In the genomic region with DNA sequence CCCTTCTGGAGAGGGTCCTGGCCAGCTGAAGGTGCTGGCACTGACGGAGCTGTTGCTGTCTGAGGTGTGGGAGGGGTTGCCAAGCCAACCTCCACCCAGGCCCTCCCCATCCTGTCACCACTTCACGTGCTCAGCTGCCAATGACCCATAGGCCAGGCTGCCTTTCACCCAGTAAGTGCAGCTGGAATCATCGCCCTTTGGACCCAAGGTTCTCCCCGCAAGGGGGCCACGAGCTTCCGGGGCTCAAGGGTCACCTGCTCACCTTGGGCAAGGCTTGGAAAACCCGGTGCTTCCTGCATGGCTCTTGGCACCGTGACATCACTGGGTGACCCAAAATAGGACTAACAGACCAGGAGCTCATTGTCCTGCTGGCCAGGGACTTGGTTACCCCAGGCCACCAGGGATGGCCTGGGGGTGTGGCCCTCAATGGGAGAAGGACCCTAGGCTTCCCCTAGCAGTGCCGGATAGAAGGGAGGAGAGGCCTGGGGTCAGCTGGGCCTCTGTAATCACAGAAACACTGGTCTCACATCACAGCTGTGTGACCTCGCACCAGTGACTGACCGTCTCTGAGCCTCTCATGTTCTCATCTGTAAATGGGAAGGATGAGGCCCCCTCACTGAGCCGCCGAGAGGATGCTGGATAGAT, we compare ENCODE assay signal across 1 cellular context.
TF ChIP-seq lines count a peak whose summit lies in the region.

No MANE protein-coding gene starts in this region.

TF ChIP-seq in HepG2, 621 proteins besides CTCF, POLR2A, EP300 and RAD21 (continued from another document and continues in another):
- TF ChIP-seq, protein P1, sequence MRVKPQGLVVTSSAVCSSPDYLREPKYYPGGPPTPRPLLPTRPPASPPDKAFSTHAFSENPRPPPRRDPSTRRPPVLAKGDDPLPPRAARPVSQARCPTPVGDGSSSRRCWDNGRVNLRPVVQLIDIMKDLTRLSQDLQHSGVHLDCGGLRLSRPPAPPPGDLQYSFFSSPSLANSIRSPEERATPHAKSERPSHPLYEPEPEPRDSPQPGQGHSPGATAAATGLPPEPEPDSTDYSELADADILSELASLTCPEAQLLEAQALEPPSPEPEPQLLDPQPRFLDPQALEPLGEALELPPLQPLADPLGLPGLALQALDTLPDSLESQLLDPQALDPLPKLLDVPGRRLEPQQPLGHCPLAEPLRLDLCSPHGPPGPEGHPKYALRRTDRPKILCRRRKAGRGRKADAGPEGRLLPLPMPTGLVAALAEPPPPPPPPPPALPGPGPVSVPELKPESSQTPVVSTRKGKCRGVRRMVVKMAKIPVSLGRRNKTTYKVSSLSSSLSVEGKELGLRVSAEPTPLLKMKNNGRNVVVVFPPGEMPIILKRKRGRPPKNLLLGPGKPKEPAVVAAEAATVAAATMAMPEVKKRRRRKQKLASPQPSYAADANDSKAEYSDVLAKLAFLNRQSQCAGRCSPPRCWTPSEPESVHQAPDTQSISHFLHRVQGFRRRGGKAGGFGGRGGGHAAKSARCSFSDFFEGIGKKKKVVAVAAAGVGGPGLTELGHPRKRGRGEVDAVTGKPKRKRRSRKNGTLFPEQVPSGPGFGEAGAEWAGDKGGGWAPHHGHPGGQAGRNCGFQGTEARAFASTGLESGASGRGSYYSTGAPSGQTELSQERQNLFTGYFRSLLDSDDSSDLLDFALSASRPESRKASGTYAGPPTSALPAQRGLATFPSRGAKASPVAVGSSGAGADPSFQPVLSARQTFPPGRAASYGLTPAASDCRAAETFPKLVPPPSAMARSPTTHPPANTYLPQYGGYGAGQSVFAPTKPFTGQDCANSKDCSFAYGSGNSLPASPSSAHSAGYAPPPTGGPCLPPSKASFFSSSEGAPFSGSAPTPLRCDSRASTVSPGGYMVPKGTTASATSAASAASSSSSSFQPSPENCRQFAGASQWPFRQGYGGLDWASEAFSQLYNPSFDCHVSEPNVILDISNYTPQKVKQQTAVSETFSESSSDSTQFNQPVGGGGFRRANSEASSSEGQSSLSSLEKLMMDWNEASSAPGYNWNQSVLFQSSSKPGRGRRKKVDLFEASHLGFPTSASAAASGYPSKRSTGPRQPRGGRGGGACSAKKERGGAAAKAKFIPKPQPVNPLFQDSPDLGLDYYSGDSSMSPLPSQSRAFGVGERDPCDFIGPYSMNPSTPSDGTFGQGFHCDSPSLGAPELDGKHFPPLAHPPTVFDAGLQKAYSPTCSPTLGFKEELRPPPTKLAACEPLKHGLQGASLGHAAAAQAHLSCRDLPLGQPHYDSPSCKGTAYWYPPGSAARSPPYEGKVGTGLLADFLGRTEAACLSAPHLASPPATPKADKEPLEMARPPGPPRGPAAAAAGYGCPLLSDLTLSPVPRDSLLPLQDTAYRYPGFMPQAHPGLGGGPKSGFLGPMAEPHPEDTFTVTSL (CRISPR knock-in tag; IDR thresholded peaks at IDR 0.05; ENCODE audit: borderline replicate concordance) = peak; percentile 89
- TF ChIP-seq YY1 (IDR thresholded peaks at IDR 0.05; ENCODE audit: insufficient read depth, insufficient replicate concordance, low read depth, low read length) (no peak), GABPA (IDR thresholded peaks at IDR 0.05; ENCODE audit: low read depth, low read length) (no peak), GABPA (CRISPR knock-in tag; IDR thresholded peaks at IDR 0.05; ENCODE audit: low read depth) (peak; percentile 87), PHF20 (CRISPR knock-in tag; IDR thresholded peaks at IDR 0.05) (peak; percentile 32; the same call in 1 of the 2 replicates), TBX3 (IDR thresholded peaks at IDR 0.05; ENCODE audit: borderline replicate concordance) (peak; percentile 92), ZNF30 (CRISPR knock-in tag; IDR thresholded peaks at IDR 0.05) (no peak), SP2 (CRISPR knock-in tag; IDR thresholded peaks at IDR 0.05) (0 out of 2 replicates have a peak, but pooled peaks have one; percentile 45), BRCA1 (CRISPR knock-in tag; IDR thresholded peaks at IDR 0.05) (0 out of 2 replicates have a peak, but pooled peaks have one; percentile 63), SRF (IDR thresholded peaks at IDR 0.05; ENCODE audit: low read depth, low read length) (no peak), HOXA9 (CRISPR knock-in tag; IDR thresholded peaks at IDR 0.05; ENCODE audit: borderline replicate concordance) (no peak), AGO2 (optimal IDR thresholded peaks at IDR 0.05; ENCODE audit: low read depth, low read length) (no peak), MTA3 (CRISPR knock-in tag; IDR thresholded peaks at IDR 0.05) (no peak), ZSCAN12 (CRISPR knock-in tag; IDR thresholded peaks at IDR 0.05) (no peak), FOXA3 (CRISPR knock-in tag; IDR thresholded peaks at IDR 0.05) (peak; percentile 90), HES4 (CRISPR knock-in tag; IDR thresholded peaks at IDR 0.05; ENCODE audit: borderline replicate concordance) (no peak), ZNF225 (CRISPR knock-in tag; IDR thresholded peaks at IDR 0.05) (no peak), ZNF431 (CRISPR knock-in tag; IDR thresholded peaks at IDR 0.05; ENCODE audit: borderline replicate concordance, low read depth) (peak; percentile 89; the same call in 1 of the 2 replicates), ZNF136 (CRISPR knock-in tag; IDR thresholded peaks at IDR 0.05; ENCODE audit: low read depth) (no peak), ZNF670 (CRISPR knock-in tag; IDR thresholded peaks at IDR 0.05; ENCODE audit: borderline replicate concordance) (peak; percentile 85; the same call in 1 of the 2 replicates), ZNF34 (CRISPR knock-in tag; IDR thresholded peaks at IDR 0.05; ENCODE audit: borderline replicate concordance) (peak; percentile 80; the same call in 1 of the 2 replicates), SP5 (CRISPR knock-in tag; IDR thresholded peaks at IDR 0.05; ENCODE audit: borderline replicate concordance, low read depth) (peak; percentile 95), ZNF296 (CRISPR knock-in tag; conservative IDR thresholded peaks at IDR 0.05) (no peak; the same call in 1 of the 2 replicates), ZSCAN30 (CRISPR knock-in tag; IDR thresholded peaks at IDR 0.05) (no peak), PCBP2 (optimal IDR thresholded peaks at IDR 0.05; ENCODE audit: low read depth, low read length, poor library complexity, severe bottlenecking) (no peak), XBP1 (CRISPR knock-in tag; IDR thresholded peaks at IDR 0.05) (peak; percentile 47; the same call in 1 of the 2 replicates), ZNF605 (CRISPR knock-in tag; IDR thresholded peaks at IDR 0.05) (peak; percentile 96), FOSL2 (CRISPR knock-in tag; IDR thresholded peaks at IDR 0.05) (peak; percentile 91), DR1 (CRISPR knock-in tag; IDR thresholded peaks at IDR 0.05) (no peak; the same call in 1 of the 2 replicates), RAD51 (IDR thresholded peaks at IDR 0.05; ENCODE audit: borderline replicate concordance) (no peak; the same call in 1 of the 2 replicates), ISX (CRISPR knock-in tag; conservative IDR thresholded peaks at IDR 0.05) (no peak), ZNF432 (CRISPR knock-in tag; IDR thresholded peaks at IDR 0.05; ENCODE audit: borderline replicate concordance) (no peak), NFIB (CRISPR knock-in tag; IDR thresholded peaks at IDR 0.05; ENCODE audit: borderline replicate concordance) (no peak), ZNF841 (CRISPR knock-in tag; IDR thresholded peaks at IDR 0.05; ENCODE audit: borderline replicate concordance) (no peak), SETDB1 (CRISPR knock-in tag; IDR thresholded peaks at IDR 0.05; ENCODE audit: borderline replicate concordance) (no peak), ISL2 (CRISPR knock-in tag; IDR thresholded peaks at IDR 0.05) (peak; percentile 87), HDAC6 (IDR thresholded peaks at IDR 0.05; ENCODE audit: low read depth, low read length) (no peak), ZNF543 (CRISPR knock-in tag; IDR thresholded peaks at IDR 0.05) (peak; percentile 85; the same call in 1 of the 2 replicates)
- TF ChIP-seq, protein P2, sequence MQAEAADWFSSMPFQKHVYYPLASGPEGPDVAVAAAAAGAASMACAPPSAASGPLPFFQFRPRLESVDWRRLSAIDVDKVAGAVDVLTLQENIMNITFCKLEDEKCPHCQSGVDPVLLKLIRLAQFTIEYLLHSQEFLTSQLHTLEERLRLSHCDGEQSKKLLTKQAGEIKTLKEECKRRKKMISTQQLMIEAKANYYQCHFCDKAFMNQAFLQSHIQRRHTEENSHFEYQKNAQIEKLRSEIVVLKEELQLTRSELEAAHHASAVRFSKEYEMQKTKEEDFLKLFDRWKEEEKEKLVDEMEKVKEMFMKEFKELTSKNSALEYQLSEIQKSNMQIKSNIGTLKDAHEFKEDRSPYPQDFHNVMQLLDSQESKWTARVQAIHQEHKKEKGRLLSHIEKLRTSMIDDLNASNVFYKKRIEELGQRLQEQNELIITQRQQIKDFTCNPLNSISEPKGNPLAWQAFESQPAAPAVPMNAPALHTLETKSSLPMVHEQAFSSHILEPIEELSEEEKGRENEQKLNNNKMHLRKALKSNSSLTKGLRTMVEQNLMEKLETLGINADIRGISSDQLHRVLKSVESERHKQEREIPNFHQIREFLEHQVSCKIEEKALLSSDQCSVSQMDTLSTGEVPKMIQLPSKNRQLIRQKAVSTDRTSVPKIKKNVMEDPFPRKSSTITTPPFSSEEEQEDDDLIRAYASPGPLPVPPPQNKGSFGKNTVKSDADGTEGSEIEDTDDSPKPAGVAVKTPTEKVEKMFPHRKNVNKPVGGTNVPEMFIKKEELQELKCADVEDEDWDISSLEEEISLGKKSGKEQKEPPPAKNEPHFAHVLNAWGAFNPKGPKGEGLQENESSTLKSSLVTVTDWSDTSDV (CRISPR knock-in tag; IDR thresholded peaks at IDR 0.05) = no peak
- TF ChIP-seq, protein P3, sequence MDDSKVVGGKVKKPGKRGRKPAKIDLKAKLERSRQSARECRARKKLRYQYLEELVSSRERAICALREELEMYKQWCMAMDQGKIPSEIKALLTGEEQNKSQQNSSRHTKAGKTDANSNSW (CRISPR knock-in tag; IDR thresholded peaks at IDR 0.05; ENCODE audit: borderline replicate concordance) = no peak
- TF ChIP-seq, protein P4, sequence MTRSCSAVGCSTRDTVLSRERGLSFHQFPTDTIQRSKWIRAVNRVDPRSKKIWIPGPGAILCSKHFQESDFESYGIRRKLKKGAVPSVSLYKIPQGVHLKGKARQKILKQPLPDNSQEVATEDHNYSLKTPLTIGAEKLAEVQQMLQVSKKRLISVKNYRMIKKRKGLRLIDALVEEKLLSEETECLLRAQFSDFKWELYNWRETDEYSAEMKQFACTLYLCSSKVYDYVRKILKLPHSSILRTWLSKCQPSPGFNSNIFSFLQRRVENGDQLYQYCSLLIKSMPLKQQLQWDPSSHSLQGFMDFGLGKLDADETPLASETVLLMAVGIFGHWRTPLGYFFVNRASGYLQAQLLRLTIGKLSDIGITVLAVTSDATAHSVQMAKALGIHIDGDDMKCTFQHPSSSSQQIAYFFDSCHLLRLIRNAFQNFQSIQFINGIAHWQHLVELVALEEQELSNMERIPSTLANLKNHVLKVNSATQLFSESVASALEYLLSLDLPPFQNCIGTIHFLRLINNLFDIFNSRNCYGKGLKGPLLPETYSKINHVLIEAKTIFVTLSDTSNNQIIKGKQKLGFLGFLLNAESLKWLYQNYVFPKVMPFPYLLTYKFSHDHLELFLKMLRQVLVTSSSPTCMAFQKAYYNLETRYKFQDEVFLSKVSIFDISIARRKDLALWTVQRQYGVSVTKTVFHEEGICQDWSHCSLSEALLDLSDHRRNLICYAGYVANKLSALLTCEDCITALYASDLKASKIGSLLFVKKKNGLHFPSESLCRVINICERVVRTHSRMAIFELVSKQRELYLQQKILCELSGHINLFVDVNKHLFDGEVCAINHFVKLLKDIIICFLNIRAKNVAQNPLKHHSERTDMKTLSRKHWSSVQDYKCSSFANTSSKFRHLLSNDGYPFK (CRISPR knock-in tag; IDR thresholded peaks at IDR 0.05; ENCODE audit: borderline replicate concordance) = peak; percentile 3; the same call in 1 of the 2 replicates
- TF ChIP-seq, protein P5, sequence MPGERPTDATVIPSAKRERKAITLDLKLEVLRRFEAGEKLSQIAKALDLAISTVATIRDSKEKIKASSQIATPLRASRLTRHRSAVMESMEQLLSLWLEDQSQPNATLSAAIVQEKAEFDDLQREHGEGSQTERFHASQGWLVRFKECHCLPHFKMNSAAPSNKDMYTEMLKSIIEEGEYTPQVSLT (CRISPR knock-in tag; IDR thresholded peaks at IDR 0.05; ENCODE audit: borderline replicate concordance, low read depth) = no peak; the same call in 1 of the 2 replicates
- TF ChIP-seq, protein P6, sequence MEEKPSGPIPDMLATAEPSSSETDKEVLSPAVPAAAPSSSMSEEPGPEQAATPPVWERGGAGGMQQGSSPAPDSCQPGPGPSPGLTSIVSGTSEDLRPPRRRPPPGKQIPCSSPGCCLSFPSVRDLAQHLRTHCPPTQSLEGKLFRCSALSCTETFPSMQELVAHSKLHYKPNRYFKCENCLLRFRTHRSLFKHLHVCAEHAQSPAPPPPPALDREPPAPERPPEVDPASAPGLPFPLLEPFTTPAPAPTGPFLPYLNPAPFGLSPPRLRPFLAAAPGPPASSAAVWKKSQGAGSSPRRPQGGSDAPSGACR (CRISPR knock-in tag; IDR thresholded peaks at IDR 0.05) = peak; percentile 98
- TF ChIP-seq, protein P7, sequence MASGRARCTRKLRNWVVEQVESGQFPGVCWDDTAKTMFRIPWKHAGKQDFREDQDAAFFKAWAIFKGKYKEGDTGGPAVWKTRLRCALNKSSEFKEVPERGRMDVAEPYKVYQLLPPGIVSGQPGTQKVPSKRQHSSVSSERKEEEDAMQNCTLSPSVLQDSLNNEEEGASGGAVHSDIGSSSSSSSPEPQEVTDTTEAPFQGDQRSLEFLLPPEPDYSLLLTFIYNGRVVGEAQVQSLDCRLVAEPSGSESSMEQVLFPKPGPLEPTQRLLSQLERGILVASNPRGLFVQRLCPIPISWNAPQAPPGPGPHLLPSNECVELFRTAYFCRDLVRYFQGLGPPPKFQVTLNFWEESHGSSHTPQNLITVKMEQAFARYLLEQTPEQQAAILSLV (CRISPR knock-in tag; IDR thresholded peaks at IDR 0.05; ENCODE audit: borderline replicate concordance) = peak; percentile 84; the same call in 1 of the 2 replicates
- TF ChIP-seq, protein P8, sequence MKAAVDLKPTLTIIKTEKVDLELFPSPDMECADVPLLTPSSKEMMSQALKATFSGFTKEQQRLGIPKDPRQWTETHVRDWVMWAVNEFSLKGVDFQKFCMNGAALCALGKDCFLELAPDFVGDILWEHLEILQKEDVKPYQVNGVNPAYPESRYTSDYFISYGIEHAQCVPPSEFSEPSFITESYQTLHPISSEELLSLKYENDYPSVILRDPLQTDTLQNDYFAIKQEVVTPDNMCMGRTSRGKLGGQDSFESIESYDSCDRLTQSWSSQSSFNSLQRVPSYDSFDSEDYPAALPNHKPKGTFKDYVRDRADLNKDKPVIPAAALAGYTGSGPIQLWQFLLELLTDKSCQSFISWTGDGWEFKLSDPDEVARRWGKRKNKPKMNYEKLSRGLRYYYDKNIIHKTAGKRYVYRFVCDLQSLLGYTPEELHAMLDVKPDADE (CRISPR knock-in tag; IDR thresholded peaks at IDR 0.05) = no peak
- TF ChIP-seq, protein P9, sequence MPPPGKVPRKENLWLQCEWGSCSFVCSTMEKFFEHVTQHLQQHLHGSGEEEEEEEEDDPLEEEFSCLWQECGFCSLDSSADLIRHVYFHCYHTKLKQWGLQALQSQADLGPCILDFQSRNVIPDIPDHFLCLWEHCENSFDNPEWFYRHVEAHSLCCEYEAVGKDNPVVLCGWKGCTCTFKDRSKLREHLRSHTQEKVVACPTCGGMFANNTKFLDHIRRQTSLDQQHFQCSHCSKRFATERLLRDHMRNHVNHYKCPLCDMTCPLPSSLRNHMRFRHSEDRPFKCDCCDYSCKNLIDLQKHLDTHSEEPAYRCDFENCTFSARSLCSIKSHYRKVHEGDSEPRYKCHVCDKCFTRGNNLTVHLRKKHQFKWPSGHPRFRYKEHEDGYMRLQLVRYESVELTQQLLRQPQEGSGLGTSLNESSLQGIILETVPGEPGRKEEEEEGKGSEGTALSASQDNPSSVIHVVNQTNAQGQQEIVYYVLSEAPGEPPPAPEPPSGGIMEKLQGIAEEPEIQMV (CRISPR knock-in tag; IDR thresholded peaks at IDR 0.05; ENCODE audit: low read depth) = peak; percentile 91
